15 cellular contexts compared by ENCODE assay signal in the genomic region with DNA sequence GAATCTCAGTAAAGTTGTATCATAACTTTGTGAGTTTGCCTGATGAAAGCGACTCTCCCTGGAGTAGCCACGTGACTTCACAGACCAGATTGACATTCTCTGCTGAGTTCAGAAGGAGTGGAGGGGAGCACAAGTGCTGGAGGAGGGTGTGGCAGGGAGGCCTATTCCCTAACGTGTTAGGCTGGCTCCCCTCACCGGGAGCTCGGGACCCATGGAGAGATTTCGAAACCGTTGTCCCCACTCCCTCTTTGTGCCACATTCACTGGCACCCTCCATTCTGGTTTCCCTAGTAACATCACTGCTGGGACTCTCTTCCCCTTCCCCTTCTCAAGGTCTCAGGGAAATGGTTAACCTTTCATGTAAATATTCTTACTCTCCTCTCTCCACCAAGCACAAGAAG.
"Had no signal": no experiment of that assay in that cellular context is flagged by ENCODE, and none has a peak within 500 bp of the region (broad histone marks: within the 10 kb centered on the region; RNA-seq: fewer than 3 reads in every experiment).

No MANE protein-coding gene starts in this region.

- H3K4me3 Mint-ChIP-seq: activated naive CD4-positive, alpha-beta T cell treated with anti-CD3 and anti-CD28 coated beads, Interleukin-2, amount 10 ng/mL, durations not matched to agents 7 days and 5 days; endodermal cell; natural killer cell treated with Interleukin-12 subunit alpha and Interleukin-12 subunit beta and Interleukin-15 and Interleukin-18, amount 100 ng/mL, for 72 hours; stimulated activated naive CD8-positive, alpha-beta T cell treated with anti-CD3 and anti-CD28 coated beads, Interleukin-15, amount 100 ng/mL, for 72 hours had no signal

- ATAC-seq: gastrocnemius medialis; stimulated activated naive CD8-positive, alpha-beta T cell treated with anti-CD3 and anti-CD28 coated beads, Interleukin-15, amount 100 ng/mL, for 72 hours had no signal

- H3K4me1 ChIP-seq: right lobe of liver had no signal

- H3K4me3 ChIP-seq: cardiac muscle cell, dorsolateral prefrontal cortex, gastrocnemius medialis, heart right ventricle, right lobe of liver, smooth muscle cell had no signal

- H3K4me1 Mint-ChIP-seq: activated naive CD4-positive, alpha-beta T cell treated with anti-CD3 and anti-CD28 coated beads, Interleukin-2, amount 10 ng/mL, durations not matched to agents 7 days and 5 days; stimulated activated naive CD8-positive, alpha-beta T cell treated with anti-CD3 and anti-CD28 coated beads, Interleukin-15, amount 100 ng/mL, for 72 hours had no signal

- H3K27ac ChIP-seq: cardiac muscle cell, dorsolateral prefrontal cortex, gastrocnemius medialis, heart right ventricle, right lobe of liver, VCaP had no signal

- H3K36me3 Mint-ChIP-seq: activated naive CD4-positive, alpha-beta T cell treated with anti-CD3 and anti-CD28 coated beads, Interleukin-2, amount 10 ng/mL, durations not matched to agents 7 days and 5 days; natural killer cell treated with Interleukin-12 subunit alpha and Interleukin-12 subunit beta and Interleukin-15 and Interleukin-18, amount 100 ng/mL, for 72 hours had no signal

- H3K27ac Mint-ChIP-seq: activated naive CD4-positive, alpha-beta T cell treated with anti-CD3 and anti-CD28 coated beads, Interleukin-2, amount 10 ng/mL, durations not matched to agents 7 days and 5 days; activated T-helper 2 cell treated with anti-CD3 and anti-CD28 coated beads, Interferon-gamma antibody, Interleukin-2, Interleukin-4, amounts not matched to agents 10 μg/mL and 5 μg/mL and 100 μg/mL, durations not matched to agents 14 hours and 24 hours and 36 hours; endodermal cell; natural killer cell treated with Interleukin-12 subunit alpha and Interleukin-12 subunit beta and Interleukin-15 and Interleukin-18, amount 100 ng/mL, for 72 hours had no signal

- H3K9me3 Mint-ChIP-seq: activated naive CD4-positive, alpha-beta T cell treated with anti-CD3 and anti-CD28 coated beads, Interleukin-2, amount 10 ng/mL, durations not matched to agents 7 days and 5 days; activated T-helper 2 cell treated with anti-CD3 and anti-CD28 coated beads, Interferon-gamma antibody, Interleukin-2, Interleukin-4, amounts not matched to agents 10 μg/mL and 5 μg/mL and 100 μg/mL, durations not matched to agents 14 hours and 24 hours and 36 hours; endodermal cell; natural killer cell treated with Interleukin-12 subunit alpha and Interleukin-12 subunit beta and Interleukin-15 and Interleukin-18, amount 100 ng/mL, for 72 hours; stimulated activated naive CD8-positive, alpha-beta T cell treated with anti-CD3 and anti-CD28 coated beads, Interleukin-15, amount 100 ng/mL, for 72 hours had no signal

- H3K27me3 Mint-ChIP-seq: activated naive CD4-positive, alpha-beta T cell treated with anti-CD3 and anti-CD28 coated beads, Interleukin-2, amount 10 ng/mL, durations not matched to agents 7 days and 5 days; natural killer cell treated with Interleukin-12 subunit alpha and Interleukin-12 subunit beta and Interleukin-15 and Interleukin-18, amount 100 ng/mL, for 72 hours; stimulated activated naive CD8-positive, alpha-beta T cell treated with anti-CD3 and anti-CD28 coated beads, Interleukin-15, amount 100 ng/mL, for 72 hours had no signal

- H3K4me2 ChIP-seq: smooth muscle cell had no signal

- H3K27me3 ChIP-seq: cardiac muscle cell, dorsolateral prefrontal cortex, gastrocnemius medialis, heart right ventricle, right lobe of liver had no signal

- DNase-seq: activated CD4-positive, alpha-beta T cell treated with anti-CD3 and anti-CD28 coated beads, Interleukin-2, amount 50 U/mL, for 48 hours; activated naive CD4-positive, alpha-beta T cell treated with anti-CD3 and anti-CD28 coated beads, Interleukin-2, amount 10 ng/mL, durations not matched to agents 7 days and 5 days; dorsolateral prefrontal cortex; endodermal cell; gastrocnemius medialis; heart right ventricle; left colon; mesenchymal stem cell; right lobe of liver; stimulated activated naive CD8-positive, alpha-beta T cell treated with anti-CD3 and anti-CD28 coated beads, Interleukin-15, amount 100 ng/mL, for 72 hours had no signal

- H3K9me3 ChIP-seq: gastrocnemius medialis, heart right ventricle, right lobe of liver had no signal

- H3K36me3 ChIP-seq: right lobe of liver had no signal
